28 cellular contexts compared by ENCODE assay signal in genomic region chr6:98239057-98239456, GRCh38.
"Had no signal": no experiment of that assay in that cellular context is flagged by ENCODE, and none has a peak within 500 bp of the region (broad histone marks: within the 10 kb centered on the region; RNA-seq: fewer than 3 reads in every experiment).

No MANE protein-coding gene starts in this region.

- H3K4me1 Mint-ChIP-seq: naive thymus-derived CD8-positive, alpha-beta T cell; nephron; stimulated activated naive B cell treated with anti-CD40 and anti-IgM and Interleukin-4, amounts not matched to agents 10 μg/mL and 1 μg/mL and 100 μg/mL, for 72 hours had no signal

- H2AFZ ChIP-seq: hepatocyte, neural progenitor cell had no signal

- H3K9ac ChIP-seq: neural progenitor cell had no signal

- H3K36me3 ChIP-seq: lower lobe of right lung, neural progenitor cell, neutrophil, ovary, right atrium auricular region, stomach, thyroid gland, transverse colon, upper lobe of left lung, vagina had no signal

- H3K27me3 ChIP-seq: hepatocyte, neural progenitor cell, neutrophil, ovary, right atrium auricular region, stomach, testis, thyroid gland, transverse colon, upper lobe of left lung, vagina had no signal

- H3K4me1 ChIP-seq: lower lobe of right lung, neural progenitor cell, right atrium auricular region, stomach, testis, thyroid gland, transverse colon, upper lobe of left lung, vagina had no signal

- H3K9me3 ChIP-seq: lower lobe of right lung, neutrophil, ovary, testis, thyroid gland, transverse colon, upper lobe of left lung, vagina had no signal

- H3K4me2 ChIP-seq: hepatocyte, neural progenitor cell had no signal

- ATAC-seq: left lobe of liver; lower lobe of right lung; naive thymus-derived CD8-positive, alpha-beta T cell; sciatic nerve; stimulated activated naive B cell treated with anti-CD40 and anti-IgM and Interleukin-4, amounts not matched to agents 10 μg/mL and 1 μg/mL and 100 μg/mL, for 72 hours; stimulated activated naive CD8-positive, alpha-beta T cell treated with anti-CD3 and anti-CD28 coated beads, Interleukin-15, Interleukin-2, amounts not matched to agents 100 U/mL and 50 U/mL, for 24 hours had no signal

- H3K4me3 ChIP-seq: hepatocyte, lower lobe of right lung, neural progenitor cell, ovary, right atrium auricular region, skin epidermis, stomach, testis, thyroid gland, transverse colon, upper lobe of left lung, vagina had no signal

- H3K4me3 Mint-ChIP-seq: naive thymus-derived CD8-positive, alpha-beta T cell; nephron; neural progenitor cell; stimulated activated naive B cell treated with anti-CD40 and anti-IgM and Interleukin-4, amounts not matched to agents 10 μg/mL and 1 μg/mL and 100 μg/mL, for 72 hours had no signal

- H3K27ac Mint-ChIP-seq: naive thymus-derived CD8-positive, alpha-beta T cell; nephron; neural progenitor cell; progenitor cell of endocrine pancreas; stimulated activated naive B cell treated with anti-CD40 and anti-IgM and Interleukin-4, amounts not matched to agents 10 μg/mL and 1 μg/mL and 100 μg/mL, for 72 hours had no signal

- DNase-seq: islet precursor cell; lower lobe of right lung; mammary epithelial cell; mesenchymal stem cell; naive thymus-derived CD8-positive, alpha-beta T cell; occipital lobe; ovary; stimulated activated CD4-positive, alpha-beta T cell treated with anti-CD3 and anti-CD28 coated beads, Interleukin-12 subunit alpha, Interleukin-12 subunit beta, amount 100 ng/mL, for 4 hours; stimulated activated CD4-positive, alpha-beta T cell treated with anti-CD3 and anti-CD28 coated beads, Interleukin-15, amount 100 ng/mL, for 24 hours; stimulated activated CD4-positive, alpha-beta T cell treated with anti-CD3 and anti-CD28 coated beads, Interleukin-2, amount 100 ng/mL, for 24 hours; stimulated activated CD4-positive, alpha-beta T cell treated with anti-CD3 and anti-CD28 coated beads, Interleukin-4, amount 100 ng/mL, for 1 hour; stimulated activated naive B cell treated with anti-CD40 and anti-IgM and Interleukin-4, amounts not matched to agents 10 μg/mL and 1 μg/mL and 100 μg/mL, for 72 hours; stimulated activated naive CD8-positive, alpha-beta T cell treated with anti-CD3 and anti-CD28 coated beads, Interleukin-15, Interleukin-2, amounts not matched to agents 100 U/mL and 50 U/mL, for 24 hours; stomach; testis; thyroid gland; transverse colon; upper lobe of left lung had no signal

- H3K27ac ChIP-seq: hepatocyte, lower lobe of right lung, neural progenitor cell, neutrophil, ovary, right atrium auricular region, skin epidermis, stomach, testis, thyroid gland, transverse colon, upper lobe of left lung, vagina had no signal

- H3K36me3 Mint-ChIP-seq: naive thymus-derived CD8-positive, alpha-beta T cell; neural progenitor cell; stimulated activated naive B cell treated with anti-CD40 and anti-IgM and Interleukin-4, amounts not matched to agents 10 μg/mL and 1 μg/mL and 100 μg/mL, for 72 hours had no signal

- H3K27me3 Mint-ChIP-seq: naive thymus-derived CD8-positive, alpha-beta T cell; progenitor cell of endocrine pancreas; stimulated activated naive B cell treated with anti-CD40 and anti-IgM and Interleukin-4, amounts not matched to agents 10 μg/mL and 1 μg/mL and 100 μg/mL, for 72 hours had no signal

- H3K79me2 ChIP-seq: hepatocyte had no signal
